12 cellular contexts compared by ENCODE assay signal in the genomic region with DNA sequence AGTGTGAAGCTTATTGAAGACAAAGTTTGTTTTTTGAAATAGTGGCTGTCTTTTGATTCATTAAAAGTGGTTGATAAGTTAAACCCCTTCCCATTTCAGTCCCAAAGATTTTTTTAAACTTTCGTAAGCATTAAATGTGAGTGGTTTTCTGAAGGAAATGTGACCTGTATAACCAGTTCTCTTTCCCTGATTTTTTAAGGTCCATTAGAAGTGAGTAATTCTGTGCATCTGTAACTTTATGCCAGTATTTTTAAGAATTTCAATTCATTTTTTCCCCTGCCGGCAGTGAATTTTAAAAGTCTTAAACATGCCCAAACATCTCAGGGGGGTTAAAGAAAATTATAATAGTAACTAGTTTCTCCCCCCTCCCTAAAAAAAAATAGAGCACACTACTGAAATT.
A peak's percentile ranks its signal among the peaks of the same experiment; 100 is the strongest.
DNase-seq lines count a peak whose midpoint lies in the region; ATAC-seq and TF ChIP-seq lines count a peak whose summit lies in the region.
"Had no signal": no experiment of that assay in that cellular context is flagged by ENCODE, and none has a peak within 500 bp of the region (broad histone marks: within the 10 kb centered on the region; RNA-seq: fewer than 3 reads in every experiment).

No MANE protein-coding gene starts in this region.

- no peaks in the 10 kb centered on the region for H3K79me2 ChIP-seq in GM23338 (replicated peaks; ENCODE audit: insufficient read depth)
- H3K79me2 ChIP-seq in PC-3 (ENCODE audit: low read length): no peaks in the 10 kb centered on the region

- H3F3A ChIP-seq in GM23338 (replicated peaks; ENCODE audit: low read depth) (no peaks in the 10 kb centered on the region), PC-3 (ENCODE audit: low read length, unreplicated experiment) (no peaks in the 10 kb centered on the region)

- H3K4me2 ChIP-seq in GM23338 (no peak overlapping the region), PC-3 (ENCODE audit: low read length) (peak overlapping the region; percentile 49)

- H3K9ac ChIP-seq in PC-3 (ENCODE audit: low read length) (no peak overlapping the region), endodermal cell (ENCODE audit: extremely low read depth, low read length, poor library complexity, severe bottlenecking) (no peak overlapping the region)

- H3K4me1 ChIP-seq in GM23338 (ENCODE audit: insufficient read depth) (peaks cover 49% of the 10 kb centered on the region), PC-3 (ENCODE audit: insufficient read depth, low read length) (peaks cover 11% of the 10 kb centered on the region; the same call in 1 of the 2 replicates), endodermal cell (ENCODE audit: control insufficient read depth, insufficient read depth, low read length) (peaks cover 13% of the 10 kb centered on the region), ascending aorta (no peaks in the 10 kb centered on the region)

- CTCF ChIA-PET in PC-3 (lab: Charles Lee): no interaction called here

- H3K9me2 ChIP-seq in GM23338 (ENCODE audit: insufficient read depth) (no peaks in the 10 kb centered on the region), PC-3 (replicated peaks; ENCODE audit: low read length) (no peaks in the 10 kb centered on the region)

- POLR2A ChIA-PET in PC-3 (lab: Charles Lee; ENCODE audit: unreplicated experiment): no interaction called here

- H4K20me1 ChIP-seq in GM23338 (replicated peaks; ENCODE audit: insufficient read depth): no peaks in the 10 kb centered on the region
- H4K20me1 ChIP-seq in PC-3 (ENCODE audit: low read length): no peaks in the 10 kb centered on the region

- H3K36me3 Mint-ChIP-seq in GM23338 (ENCODE audit: low read depth) (peaks cover 21% of the 10 kb centered on the region; the same call in 2 of the 3 replicates), endodermal cell (ENCODE audit: low read depth) (peaks cover 21% of the 10 kb centered on the region)
- H3K36me3 Mint-ChIP-seq: CD8-positive, alpha-beta memory T cell had no signal

- peaks cover 54% of the 10 kb centered on the region for H3K4me1 Mint-ChIP-seq in GM23338
- peaks cover 44% of the 10 kb centered on the region for H3K4me1 Mint-ChIP-seq in endodermal cell
- H3K4me1 Mint-ChIP-seq: CD8-positive, alpha-beta memory T cell had no signal

- no TSS peak for BruUV-seq in PC-3 (replicated peaks; lab: Mats Ljungman, UMichigan)

- intact Hi-C loops in PC-3 (cut with micrococcal nuclease): no loop called here
- intact Hi-C loops in ascending aorta (cut with DNase I): no loop called here

- no peak overlapping the region for H2AFZ ChIP-seq in GM23338
- H2AFZ ChIP-seq in PC-3 (ENCODE audit: low read length): no peak overlapping the region

- DNase-seq in GM23338 (ENCODE audit: low spot score): no peak
- DNase-seq in PC-3: peak; percentile 45
- DNase-seq in endodermal cell: no peak
- peak; percentile 12 for DNase-seq in left kidney (ENCODE audit: low read depth, low spot score)
- no peak for DNase-seq in ascending aorta (ENCODE audit: low spot score in 2 of 2)
- DNase-seq in DMS53 treated with DMSO at 0.1 percent for 48 hours (lab: John Stamatoyannopoulos, UW; ENCODE audit: unreplicated experiment): no peak
- DNase-seq: Caco-2; CD8-positive, alpha-beta memory T cell; GF-D8 had no signal

- peak overlapping the region; percentile 75 for H3K27ac Mint-ChIP-seq in GM23338
- H3K27ac Mint-ChIP-seq in endodermal cell: no peak overlapping the region
- H3K27ac Mint-ChIP-seq: CD8-positive, alpha-beta memory T cell had no signal

- H3K27me3 ChIP-seq in GM23338 (ENCODE audit: insufficient read depth) (no peaks in the 10 kb centered on the region), PC-3 (ENCODE audit: low read length) (peaks cover 50% of the 10 kb centered on the region), endodermal cell (ENCODE audit: control insufficient read depth, insufficient read depth, low read length, poor library complexity, severe bottlenecking) (no peaks in the 10 kb centered on the region), ascending aorta (no peaks in the 10 kb centered on the region)

- WGBS in endodermal cell (ENCODE audit: insufficient coverage in 1 of 2, insufficient read length in 1 of 2), 2 experiments: 74% methylated on average over 2 of the region's 2 CpGs; no CpG with 5 or more reads in 1 of the 2 experiments

- no peak overlapping the region for H3K4me3 ChIP-seq in GM23338
- no peak overlapping the region for H3K4me3 ChIP-seq in PC-3 (ENCODE audit: low read length)
- H3K4me3 ChIP-seq in endodermal cell (ENCODE audit: low read length): no peak overlapping the region
- no peak overlapping the region for H3K4me3 ChIP-seq in ascending aorta

- H3K9me3 ChIP-seq in PC-3 (ENCODE audit: low read length) (no peaks in the 10 kb centered on the region), endodermal cell (ENCODE audit: control insufficient read depth, low read length) (peaks cover 20% of the 10 kb centered on the region), ascending aorta (no peaks in the 10 kb centered on the region)

- H3K27ac ChIP-seq in GM23338 (ENCODE audit: low read depth) (no peak overlapping the region), PC-3 (ENCODE audit: low read length) (no peak overlapping the region), endodermal cell (ENCODE audit: low read depth, low read length) (peak overlapping the region; percentile 21), ascending aorta (no peak overlapping the region)
- H3K27ac ChIP-seq: 22Rv1 had no signal

- H3K9me3 Mint-ChIP-seq in GM23338: peaks cover 23% of the 10 kb centered on the region
- peaks cover 24% of the 10 kb centered on the region for H3K9me3 Mint-ChIP-seq in endodermal cell

- H3K4me3 Mint-ChIP-seq in GM23338 (peak overlapping the region; percentile 18; the same call in 1 of the 3 replicates), endodermal cell (no peak overlapping the region)
- H3K4me3 Mint-ChIP-seq: CD8-positive, alpha-beta memory T cell had no signal

- ATAC-seq in GM23338: no peak
- no peak for ATAC-seq in PC-3
- ATAC-seq in HG03108 (IDR thresholded peaks at IDR 0.05; ENCODE audit: unreplicated experiment): no peak
- no peak for ATAC-seq in GM21825 (IDR thresholded peaks at IDR 0.05; ENCODE audit: unreplicated experiment)

- TF ChIP-seq CTCF in GM23338 (conservative IDR thresholded peaks at IDR 0.05; ENCODE audit: low read depth in 2 of 2): no peak
- no peak for TF ChIP-seq CTCF in PC-3 (conservative IDR thresholded peaks at IDR 0.05; ENCODE audit: low read depth, low read length)
- no peak for TF ChIP-seq CTCF in endodermal cell (conservative IDR thresholded peaks at IDR 0.05)
- no peak for TF ChIP-seq CTCF in ascending aorta (IDR thresholded peaks at IDR 0.05)

- H3K36me3 ChIP-seq in GM23338 (ENCODE audit: insufficient read depth): no peaks in the 10 kb centered on the region
- H3K36me3 ChIP-seq in PC-3 (ENCODE audit: low read depth, low read length): no peaks in the 10 kb centered on the region
- H3K36me3 ChIP-seq in endodermal cell (ENCODE audit: control insufficient read depth, insufficient read depth, low read length): no peaks in the 10 kb centered on the region
- no peaks in the 10 kb centered on the region for H3K36me3 ChIP-seq in ascending aorta

- H3K27me3 Mint-ChIP-seq in GM23338 (ENCODE audit: insufficient read depth, low read depth, poor library complexity) (no peaks in the 10 kb centered on the region), endodermal cell (ENCODE audit: insufficient read depth) (no peaks in the 10 kb centered on the region)

TF ChIP-seq in GM23338, 12 proteins besides CTCF, POLR2A, EP300 and RAD21 (continues in another document):
- TF ChIP-seq EZH2phosphoT487 (IDR thresholded peaks at IDR 0.05; ENCODE audit: unreplicated experiment): no peak
- no peak for TF ChIP-seq ETS1 (IDR thresholded peaks at IDR 0.05)
- TF ChIP-seq JUNB (IDR thresholded peaks at IDR 0.05; ENCODE audit: unreplicated experiment): no peak
- TF ChIP-seq ZNF114 (CRISPR knock-in tag; IDR thresholded peaks at IDR 0.05): no peak
- no peak for TF ChIP-seq NANOG (IDR thresholded peaks at IDR 0.05; ENCODE audit: borderline replicate concordance)
- no peak for TF ChIP-seq CREB1 (CRISPR knock-in tag; IDR thresholded peaks at IDR 0.05; ENCODE audit: low read depth)
- TF ChIP-seq ZNF331 (CRISPR knock-in tag; IDR thresholded peaks at IDR 0.05; ENCODE audit: low read depth): no peak

Comparison
In these comparisons a context has a peak if more than half of its experiments do, and no peak if none do; other contexts are left out.
1. DNase-seq: peak in PC-3 (single experiment) and left kidney (single experiment); none in GM23338 (single experiment), endodermal cell (single experiment), ascending aorta (0 of 2) and DMS53 treated with DMSO at 0.1 percent for 48 hours (single experiment).